In genomic region chr15:44738340-44738984, GRCh38 we compare ENCODE assay signal across 8 cellular contexts. TPM values are rescaled to one million over a fixed set of nuclear protein-coding genes. Genes with fewer than 3 reads are reported as not detected.
DNase-seq lines count a peak whose midpoint lies in the region; ATAC-seq and TF ChIP-seq lines count a peak whose summit lies in the region.

No MANE protein-coding gene starts in this region.

- H3K9me3 Mint-ChIP-seq in stimulated activated memory B cell treated with anti-CD40 and anti-IgM and Interleukin-4, amounts not matched to agents 10 μg/mL and 1 μg/mL and 100 μg/mL, for 72 hours = no peaks in the 10 kb centered on the region

- peaks cover 9% of the 10 kb centered on the region for H3K4me1 ChIP-seq in adipocyte (ENCODE audit: control insufficient read depth, insufficient read depth, low read length)

- peaks cover 5% of the 10 kb centered on the region for H3K36me3 Mint-ChIP-seq in stimulated activated memory B cell treated with anti-CD40 and anti-IgM and Interleukin-4, amounts not matched to agents 10 μg/mL and 1 μg/mL and 100 μg/mL, for 72 hours

- TF ChIP-seq CTCF in 22Rv1 (IDR thresholded peaks at IDR 0.05) = peak; percentile 77
- TF ChIP-seq CTCF in GM12864 (IDR thresholded peaks at IDR 0.05; ENCODE audit: low read depth, low read length, missing control alignments) = peak; percentile 58

- no peaks in the 10 kb centered on the region for H3K27me3 Mint-ChIP-seq in stimulated activated memory B cell treated with anti-CD40 and anti-IgM and Interleukin-4, amounts not matched to agents 10 μg/mL and 1 μg/mL and 100 μg/mL, for 72 hours

- peak overlapping the region; percentile 18 for H3K4me3 Mint-ChIP-seq in stimulated activated memory B cell treated with anti-CD40 and anti-IgM and Interleukin-4, amounts not matched to agents 10 μg/mL and 1 μg/mL and 100 μg/mL, for 72 hours

- peak overlapping the region; percentile 59; the same call in 1 of the 2 replicates for H3K4me3 ChIP-seq in GM12864 (ENCODE audit: low read depth, low read length)
- H3K4me3 ChIP-seq in adipocyte (ENCODE audit: low read length) = no peak overlapping the region

- intact Hi-C loops in left ventricle myocardium superior (cut with micrococcal nuclease) = loop anchor here (5.0 to 10.0 kb wide), 2 partner anchors 76 to 154 kb away; partner anchors contain the start of gene SPG11

- ATAC-seq in left ventricle myocardium superior = peak; percentile 49
- no peak for ATAC-seq in stimulated activated memory B cell treated with anti-CD40 and anti-IgM and Interleukin-4, amounts not matched to agents 10 μg/mL and 1 μg/mL and 100 μg/mL, for 72 hours

- no peaks in the 10 kb centered on the region for H3K36me3 ChIP-seq in adipocyte (ENCODE audit: control insufficient read depth, insufficient read depth, low read length, severe bottlenecking)

- peak overlapping the region; percentile 92 for H3K27ac Mint-ChIP-seq in stimulated activated memory B cell treated with anti-CD40 and anti-IgM and Interleukin-4, amounts not matched to agents 10 μg/mL and 1 μg/mL and 100 μg/mL, for 72 hours

- no peak overlapping the region for H3K9ac ChIP-seq in adipocyte (ENCODE audit: low read length)

- no peaks in the 10 kb centered on the region for H3K27me3 ChIP-seq in adipocyte (replicated peaks; ENCODE audit: control insufficient read depth, insufficient read depth, low read length)

- no peak overlapping the region for H3K27ac ChIP-seq in 22Rv1

- H3K4me1 Mint-ChIP-seq in stimulated activated memory B cell treated with anti-CD40 and anti-IgM and Interleukin-4, amounts not matched to agents 10 μg/mL and 1 μg/mL and 100 μg/mL, for 72 hours = peaks cover 34% of the 10 kb centered on the region

- DNase-seq in GM12864 (ENCODE audit: low read depth) (no peak), NCI-H446 treated with DMSO at 0.1 percent for 48 hours (lab: John Stamatoyannopoulos, UW) (peak; percentile 14), adipocyte (ENCODE audit: low read depth) (peak; percentile 87), left ventricle myocardium superior (no peak), T-helper 9 cell (no peak)
- no peak for DNase-seq in activated CD4-positive, alpha-beta T cell treated with anti-CD3 and anti-CD28 coated beads, Interleukin-2, amount 50 U/mL, for 48 hours

- no peaks in the 10 kb centered on the region for H3K9me3 ChIP-seq in adipocyte (ENCODE audit: control insufficient read depth, low read length)

RNA-seq across cellular contexts. Expression of gene TRIM69, which starts 2.1 kb away (rescaled TPM):
- 55.2 TPM for total RNA-seq in left ventricle myocardium superior

RNA-seq across cellular contexts. Expression of gene B2M, which starts 27.1 kb away (rescaled TPM):
- 1,156 TPM for total RNA-seq in left ventricle myocardium superior

RNA-seq across cellular contexts. Expression of gene PATL2, which starts 27.3 kb away (rescaled TPM):
- total RNA-seq in left ventricle myocardium superior = 3.0 TPM

Comparison
In these comparisons a context has a peak if more than half of its experiments do, and no peak if none do; other contexts are left out.
1. DNase-seq: peak in NCI-H446 treated with DMSO at 0.1 percent for 48 hours (single experiment) and adipocyte (single experiment); none in GM12864 (single experiment), left ventricle myocardium superior (single experiment), T-helper 9 cell (single experiment) and activated CD4-positive, alpha-beta T cell treated with anti-CD3 and anti-CD28 coated beads, Interleukin-2, amount 50 U/mL, for 48 hours (0 of 2).